ENCODE assay signal across 8 cellular contexts in genomic region chr13:106567421-106568224, GRCh38. TPM values are rescaled to one million over a fixed set of nuclear protein-coding genes. Genes with fewer than 3 reads are reported as not detected.
A peak's percentile ranks its signal among the peaks of the same experiment; 100 is the strongest.
DNase-seq lines count a peak whose midpoint lies in the region; ATAC-seq lines count a peak whose summit lies in the region.

A gene with protein sequence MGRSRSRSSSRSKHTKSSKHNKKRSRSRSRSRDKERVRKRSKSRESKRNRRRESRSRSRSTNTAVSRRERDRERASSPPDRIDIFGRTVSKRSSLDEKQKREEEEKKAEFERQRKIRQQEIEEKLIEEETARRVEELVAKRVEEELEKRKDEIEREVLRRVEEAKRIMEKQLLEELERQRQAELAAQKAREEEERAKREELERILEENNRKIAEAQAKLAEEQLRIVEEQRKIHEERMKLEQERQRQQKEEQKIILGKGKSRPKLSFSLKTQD (minus strand): TSS chr13:106568137. CDS start chr13:106567919, 218 bp downstream.

- no peaks in the 10 kb centered on the region for H3K36me3 ChIP-seq in endocrine pancreas (ENCODE audit: control insufficient read depth, insufficient read depth, low read length)

- H3K27me3 ChIP-seq in endocrine pancreas (ENCODE audit: control insufficient read depth, insufficient read depth, low read length) = no peaks in the 10 kb centered on the region

- no peaks in the 10 kb centered on the region for H3K9me3 ChIP-seq in endocrine pancreas (ENCODE audit: control insufficient read depth, low read length)

- peak within 1 kb of the TSS; percentile 93 for H3K9ac ChIP-seq in endocrine pancreas (ENCODE audit: control insufficient read depth, insufficient read depth, low read length)

- peak within 1 kb of the TSS; percentile 97 for H3K4me3 ChIP-seq in endocrine pancreas (ENCODE audit: control insufficient read depth, insufficient read depth, low read length)

- ATAC-seq in GM19351 (IDR thresholded peaks at IDR 0.05; ENCODE audit: unreplicated experiment) (peak; percentile 54), HG03520 (IDR thresholded peaks at IDR 0.05; ENCODE audit: unreplicated experiment) (peak; percentile 64)

- peaks cover 20% of the 10 kb centered on the region for H3K4me1 ChIP-seq in endocrine pancreas (ENCODE audit: control insufficient read depth, insufficient read depth, low read length)

- DNase-seq in CD1c-positive myeloid dendritic cell (ENCODE audit: extremely low spot score) (peak; percentile 97), NK-92 (lab: John Stamatoyannopoulos, UW; ENCODE audit: unreplicated experiment) (peak; percentile 77), mesenteric fat pad (ENCODE audit: low spot score) (peak; percentile 98)
- DNase-seq in activated CD8-positive, alpha-beta memory T cell treated with anti-CD3 and anti-CD28 coated beads for 48 hours (ENCODE audit: low read depth in 2 of 3, low spot score in 2 of 3) = peak; percentile 82 to 90 (median 88)
- peak; percentile 87 to 89 for DNase-seq in stimulated activated CD8-positive, alpha-beta memory T cell treated with anti-CD3 and anti-CD28 coated beads, Interleukin-15, amount 100 ng/mL, for 4 hours (ENCODE audit: low read depth in 2 of 2)

RNA-seq across cellular contexts. Expression of the gene that starts here (rescaled TPM):
- total RNA-seq in mesenteric fat pad = 63.7 TPM

Comparison
In these comparisons a context has a peak if more than half of its experiments do, and no peak if none do; other contexts are left out.
1. Peak in every context shown above with its lines: DNase-seq, ATAC-seq and H3K4me3 ChIP-seq.